In the genomic region with DNA sequence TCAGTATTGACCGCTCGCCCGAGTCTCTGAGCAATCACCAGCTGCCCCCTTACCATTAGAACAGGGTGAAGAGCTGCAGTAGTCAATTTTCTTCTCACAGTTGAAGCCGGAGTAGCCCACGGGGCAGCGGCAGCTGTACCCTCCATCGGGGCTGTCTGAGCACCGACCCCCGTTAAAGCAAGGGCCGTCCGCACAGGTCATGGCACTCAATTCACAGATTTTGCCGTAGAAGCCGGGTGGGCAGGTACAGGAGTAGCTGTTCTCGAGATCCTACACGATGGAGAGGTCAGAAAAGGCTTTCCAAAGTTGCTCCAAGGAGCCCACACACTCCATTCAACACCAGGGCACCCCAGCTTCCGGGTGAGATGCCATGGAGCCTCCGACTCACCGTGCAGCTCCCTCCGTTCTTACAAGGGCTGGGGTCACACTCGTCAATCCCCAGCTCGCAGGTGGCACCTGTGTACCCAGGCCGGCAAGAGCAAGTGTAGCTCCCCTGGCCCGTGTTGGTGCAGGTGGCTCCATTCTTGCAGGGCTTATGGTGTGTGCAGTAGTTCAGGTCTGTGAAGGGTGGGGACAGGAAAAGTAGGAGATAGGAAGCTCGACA, we compare ENCODE assay signal across 16 cellular contexts. TPM values are rescaled to one million over a fixed set of nuclear protein-coding genes. Genes with fewer than 3 reads are reported as not detected.
DNase-seq lines count a peak whose midpoint lies in the region; ATAC-seq and TF ChIP-seq lines count a peak whose summit lies in the region.
"Had no signal": no experiment of that assay in that cellular context is flagged by ENCODE, and none has a peak within 500 bp of the region (broad histone marks: within the 10 kb centered on the region; RNA-seq: fewer than 3 reads in every experiment).

No MANE protein-coding gene starts in this region.

- H2BK120ac ChIP-seq in mesendoderm (ENCODE audit: low read depth, low read length), result no peak overlapping the region

- in situ Hi-C loops in brain microvascular endothelial cell (cut with HindIII; ENCODE audit: low pct_ligation_motif_present, low sequenced_read_pairs), result no loop called here

- ATAC-seq in left cardiac atrium (no peak), upper lobe of right lung (no peak)
- ATAC-seq: GM12878 had no signal

- no peaks in the 10 kb centered on the region for H3K79me1 ChIP-seq in mesendoderm (ENCODE audit: low read length)

- WGBS in mesendoderm (ENCODE audit: extremely low coverage, insufficient coverage, low lambda C conversion rate), result no CpG with 5 or more reads among the region's 24 CpGs

- H3K27ac ChIP-seq in dorsolateral prefrontal cortex (peak overlapping the region in 34 of 59 donors; percentile 15 to 98 (median 89)), upper lobe of right lung (no peak overlapping the region), mesendoderm (ENCODE audit: low read depth, low read length) (no peak overlapping the region), brain microvascular endothelial cell (no peak overlapping the region)

- no peak overlapping the region for H3K27ac Mint-ChIP-seq in nephron progenitor cell
- H3K27ac Mint-ChIP-seq: H9 had no signal

- no peak overlapping the region for H3K18ac ChIP-seq in mesendoderm (ENCODE audit: low read length)

- H3K4me3 Mint-ChIP-seq in nephron progenitor cell, result peak overlapping the region; percentile 35
- H3K4me3 Mint-ChIP-seq: H9 had no signal

- DNase-seq in cardiac septum (ENCODE audit: low spot score) (peak; percentile 70), left cardiac atrium (no peak), dorsolateral prefrontal cortex (peak in 3 of 10 donors; percentile 17 to 44 (median 21)), nephron progenitor cell (no peak), upper lobe of right lung (peak; percentile 55), NCI-H2227 treated with DMSO at 0.1 percent for 48 hours (lab: John Stamatoyannopoulos, UW) (no peak), mesendoderm (no peak), brain microvascular endothelial cell (no peak)
- DNase-seq: DMS79, H9, MM.1S, NCI-H1105, NCI-H187, NCI-H2171 treated with DMSO at 0.1 percent for 48 hours, NCI-H510A treated with DMSO at 0.1 percent for 48 hours had no signal

- peaks cover 63% of the 10 kb centered on the region for H3K4me1 Mint-ChIP-seq in nephron progenitor cell

- H3K9me3 Mint-ChIP-seq in nephron progenitor cell, result no peaks in the 10 kb centered on the region

- no peaks in the 10 kb centered on the region for H3K79me2 ChIP-seq in mesendoderm (ENCODE audit: control insufficient read depth, insufficient read depth, low read length)

- intact Hi-C loops in cardiac septum (cut with DNase I) (loop anchor here (5.0 kb wide), 1 partner anchor 148 kb away; no protein-coding TSS in a partner anchor), left cardiac atrium (cut with DNase I) (no loop called here), dorsolateral prefrontal cortex (cut with DNase I) (loop anchor here in 1 of 2 donors (5.0 kb wide), 2 partner anchors 53 to 108 kb away; no protein-coding TSS in a partner anchor), upper lobe of right lung (cut with DNase I) (no loop called here)

- TF ChIP-seq CTCF in dorsolateral prefrontal cortex (IDR thresholded peaks at IDR 0.05 in 54 of 56, conservative IDR thresholded peaks at IDR 0.05 in 2 of 56; ENCODE audit: low read depth in 1 of 56, partially characterized antibody in 56 of 56) (no peak), nephron progenitor cell (IDR thresholded peaks at IDR 0.05) (no peak), upper lobe of right lung (IDR thresholded peaks at IDR 0.05) (no peak), brain microvascular endothelial cell (IDR thresholded peaks at IDR 0.05; ENCODE audit: low read depth, low read length, missing control alignments) (no peak)

- no peak overlapping the region for H3K4me3 ChIP-seq in dorsolateral prefrontal cortex
- H3K4me3 ChIP-seq in upper lobe of right lung, result no peak overlapping the region
- H3K4me3 ChIP-seq in mesendoderm (ENCODE audit: low read length), result no peak overlapping the region
- H3K4me3 ChIP-seq in brain microvascular endothelial cell (ENCODE audit: low read depth, low read length), result no peak overlapping the region
- H3K4me3 ChIP-seq: GM12878 had no signal

- H3K27me3 ChIP-seq in dorsolateral prefrontal cortex, result peaks cover 0 to 13% (median 0%) of the 10 kb centered on the region in 45 donors
- peaks cover 27% of the 10 kb centered on the region for H3K27me3 ChIP-seq in upper lobe of right lung
- peaks cover 34% of the 10 kb centered on the region for H3K27me3 ChIP-seq in mesendoderm (ENCODE audit: insufficient read depth, low read length, poor library complexity)
- H3K27me3 ChIP-seq in brain microvascular endothelial cell (replicated peaks), result peaks cover 18% of the 10 kb centered on the region

- no peaks in the 10 kb centered on the region for H3K9me3 ChIP-seq in upper lobe of right lung

- no peak overlapping the region for H4K5ac ChIP-seq in mesendoderm (ENCODE audit: low read length)

- no peak overlapping the region for H3K4ac ChIP-seq in mesendoderm (ENCODE audit: low read depth, low read length)

- no peak overlapping the region for H3K9ac ChIP-seq in mesendoderm (ENCODE audit: low read length)

- H3K4me1 ChIP-seq in upper lobe of right lung (peaks cover 33% of the 10 kb centered on the region), mesendoderm (ENCODE audit: control insufficient read depth, low read depth, low read length) (no peaks in the 10 kb centered on the region)

- H3K36me3 ChIP-seq in upper lobe of right lung, result peaks cover 26% of the 10 kb centered on the region
- H3K36me3 ChIP-seq in mesendoderm (ENCODE audit: control insufficient read depth, insufficient read depth, low read length), result no peaks in the 10 kb centered on the region
- H3K36me3 ChIP-seq in brain microvascular endothelial cell (replicated peaks), result no peaks in the 10 kb centered on the region

- no peak overlapping the region for H2BK15ac ChIP-seq in mesendoderm (replicated peaks; ENCODE audit: low read depth)

- no peak overlapping the region for H2BK5ac ChIP-seq in mesendoderm (ENCODE audit: low read length)

- H3K27me3 Mint-ChIP-seq in nephron progenitor cell (ENCODE audit: low read depth, poor library complexity), result peaks cover 20% of the 10 kb centered on the region

- no peak overlapping the region for H4K8ac ChIP-seq in mesendoderm (ENCODE audit: low read depth, low read length)

- H3K56ac ChIP-seq in mesendoderm (ENCODE audit: low read length), result no peak overlapping the region

- H2AK5ac ChIP-seq in mesendoderm (ENCODE audit: low read length), result no peak overlapping the region

- H3K23ac ChIP-seq in mesendoderm (ENCODE audit: low read length), result no peak overlapping the region

- H3K36me3 Mint-ChIP-seq in nephron progenitor cell (ENCODE audit: low read depth), result peaks cover 62% of the 10 kb centered on the region

- H3K4me2 ChIP-seq in mesendoderm (ENCODE audit: low read length), result no peak overlapping the region

RNA-seq across cellular contexts. Expression of a gene that starts 5.9 kb away (rescaled TPM):
- total RNA-seq in cardiac septum (6.4 TPM), left cardiac atrium (10 to 100 TPM; 19.0 to 26.8 TPM), dorsolateral prefrontal cortex (10 to 100 TPM in 104 of 120 experiments, 1 to 10 TPM in 16; 4.7 to 47.2 (median 15.7) TPM), upper lobe of right lung (14.6 TPM)
- 0.15 TPM for polyA plus RNA-seq in mesendoderm (2013, experiment 1 of 2)
- 0.11 TPM for polyA plus RNA-seq in mesendoderm (2013, experiment 2 of 2)

RNA-seq across cellular contexts. Expression of a gene that starts 21.6 kb away (rescaled TPM):
- total RNA-seq in cardiac septum (27.4 TPM), left cardiac atrium (10 to 100 TPM; 20.8 to 23.2 TPM), dorsolateral prefrontal cortex (10 to 100 TPM; 37.3 to 72.0 (median 55.7) TPM), upper lobe of right lung (26.1 TPM)
- 9.2 TPM for polyA plus RNA-seq in mesendoderm (2013, experiment 1 of 2)
- 9.0 TPM for polyA plus RNA-seq in mesendoderm (2013, experiment 2 of 2)

Comparison
In these comparisons a context has a peak if more than half of its experiments do, and no peak if none do; other contexts are left out.
1. DNase-seq: peak in cardiac septum (single experiment) and upper lobe of right lung (single experiment); none in left cardiac atrium (single experiment), nephron progenitor cell (single experiment), NCI-H2227 treated with DMSO at 0.1 percent for 48 hours (single experiment), mesendoderm (single experiment) and brain microvascular endothelial cell (single experiment).
2. H3K27ac ChIP-seq: peak in dorsolateral prefrontal cortex (34 of 59); none in upper lobe of right lung (single experiment), mesendoderm (single experiment) and brain microvascular endothelial cell (single experiment).